Comparison of ENCODE assay signal across 8 cellular contexts in the genomic region with DNA sequence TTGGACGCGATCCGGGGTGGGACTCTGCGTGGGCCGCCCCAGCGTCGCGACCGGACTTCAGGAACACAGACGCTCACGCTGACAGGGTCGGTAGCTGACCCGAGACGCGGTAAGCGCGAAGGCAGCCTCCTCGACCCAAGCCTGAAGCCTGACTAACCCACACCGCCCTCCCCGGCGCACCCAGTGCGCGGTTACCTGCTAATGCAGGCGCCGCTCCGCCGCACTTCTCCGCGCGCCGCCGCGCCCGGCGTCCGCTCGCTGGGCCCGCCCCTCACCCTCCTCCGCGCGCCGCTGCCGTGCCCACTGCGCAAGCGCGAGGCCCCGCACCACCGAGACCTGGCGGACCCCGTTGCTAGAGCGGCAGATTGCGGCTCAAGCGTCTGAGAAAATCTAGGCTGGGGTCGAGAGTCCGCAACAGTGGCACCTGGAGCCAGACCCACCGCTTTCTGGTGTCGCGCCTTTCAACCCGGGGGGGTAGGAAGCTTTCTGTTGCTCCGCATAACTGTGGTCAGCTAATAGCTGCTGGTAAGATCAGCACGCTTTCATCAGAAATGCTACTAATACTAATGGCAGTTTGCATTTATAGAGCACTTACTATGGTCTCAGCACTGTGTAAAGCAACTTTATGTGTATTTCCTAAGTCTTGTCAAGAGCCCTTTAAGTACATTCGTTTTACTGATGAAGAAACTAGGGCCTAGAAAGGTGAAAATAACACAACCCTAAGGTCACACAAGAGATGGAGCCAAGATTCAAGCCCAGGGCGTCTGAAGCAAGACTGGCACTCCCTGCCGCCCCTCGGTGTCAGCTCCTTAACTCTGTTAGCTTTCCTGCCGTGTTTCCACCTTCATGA. TPM values are rescaled to one million over a fixed set of nuclear protein-coding genes. Genes with fewer than 3 reads are reported as not detected.
DNase-seq lines count a peak whose midpoint lies in the region; ATAC-seq, FAIRE-seq and TF ChIP-seq lines count a peak whose summit lies in the region.

A gene with protein sequence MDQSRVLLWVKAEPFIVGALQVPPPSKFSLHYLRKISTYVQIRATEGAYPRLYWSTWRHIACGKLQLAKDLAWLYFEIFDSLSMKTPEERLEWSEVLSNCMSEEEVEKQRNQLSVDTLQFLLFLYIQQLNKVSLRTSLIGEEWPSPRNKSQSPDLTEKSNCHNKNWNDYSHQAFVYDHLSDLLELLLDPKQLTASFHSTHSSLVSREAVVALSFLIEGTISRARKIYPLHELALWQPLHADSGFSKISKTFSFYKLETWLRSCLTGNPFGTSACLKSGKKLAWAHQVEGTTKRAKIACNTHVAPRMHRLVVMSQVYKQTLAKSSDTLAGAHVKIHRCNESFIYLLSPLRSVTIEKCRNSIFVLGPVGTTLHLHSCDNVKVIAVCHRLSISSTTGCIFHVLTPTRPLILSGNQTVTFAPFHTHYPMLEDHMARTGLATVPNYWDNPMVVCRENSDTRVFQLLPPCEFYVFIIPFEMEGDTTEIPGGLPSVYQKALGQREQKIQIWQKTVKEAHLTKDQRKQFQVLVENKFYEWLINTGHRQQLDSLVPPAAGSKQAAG (minus strand): TSS at position 268 of the 850 bp plus-strand sequence. CDS start 3,010 bp downstream, outside the sequence.

- DNase-seq in AG10803 (ENCODE audit: low read depth) (peak; percentile 82), NCI-H446 (lab: John Stamatoyannopoulos, UW) (peak; percentile 82 to 92), cerebellar nuclear complex (lab: John Stamatoyannopoulos, UW) (peak; percentile 6 to 81), keratinocyte (ENCODE audit: low read depth, low spot score) (peak; percentile 50)
- peak; percentile 94 for DNase-seq in activated CD4-positive, alpha-beta T cell treated with anti-CD3 and anti-CD28 coated beads for 1 hour
- DNase-seq in stimulated activated CD4-positive, alpha-beta T cell treated with anti-CD3 and anti-CD28 coated beads, Interleukin-12 subunit alpha, Interleukin-12 subunit beta, amount 100 ng/mL, for 48 hours (ENCODE audit: low read depth in 2 of 3, low spot score in 1 of 3): peak; percentile 89 to 98 (median 91)

- H3K27me3 ChIP-seq in keratinocyte (ENCODE audit: control insufficient read depth, extremely low read depth, insufficient read depth, low read length): no peaks in the 10 kb centered on the region

- peak within 1 kb of the TSS; percentile 91 for H3K9ac ChIP-seq in keratinocyte (ENCODE audit: control insufficient read depth, extremely low read depth, insufficient read depth, low read length)

- TF ChIP-seq CTCF in AG10803 (conservative IDR thresholded peaks at IDR 0.05; ENCODE audit: low read length) (no peak), keratinocyte (optimal IDR thresholded peaks at IDR 0.05 in 1 of 3, IDR thresholded peaks at IDR 0.05 in 1 of 3, conservative IDR thresholded peaks at IDR 0.05 in 1 of 3; ENCODE audit: extremely low read depth in 1 of 3, insufficient read depth in 2 of 3, low read length in 3 of 3) (no peak)

- H3K4me3 ChIP-seq in AG10803 (ENCODE audit: low read length): peak within 1 kb of the TSS; percentile 96
- peak within 1 kb of the TSS; percentile 82 to 94 (median 84) for H3K4me3 ChIP-seq in keratinocyte (ENCODE audit: control insufficient read depth in 2 of 3, extremely low read depth in 1 of 3, insufficient read depth in 2 of 3, low read depth in 1 of 3, low read length in 3 of 3)

- no peaks in the 10 kb centered on the region for H4K20me1 ChIP-seq in keratinocyte (ENCODE audit: control insufficient read depth, extremely low read depth, insufficient read depth, low read length)

- H3K27ac ChIP-seq in keratinocyte (ENCODE audit: control insufficient read depth, insufficient read depth, low read length): peak within 1 kb of the TSS; percentile 88

- dilution Hi-C loops in keratinocyte (cut with MboI; ENCODE audit: extremely low pct_ligation_motif_present, low sequenced_read_pairs): no loop called here

- peaks cover 14% of the 10 kb centered on the region for H3K4me1 ChIP-seq in keratinocyte (ENCODE audit: control insufficient read depth, extremely low read depth, insufficient read depth, low read length)

- H3K9me1 ChIP-seq in keratinocyte (ENCODE audit: control insufficient read depth, extremely low read depth, insufficient read depth, low read length): peaks cover 2% of the 10 kb centered on the region

- H3K79me2 ChIP-seq in keratinocyte (ENCODE audit: control insufficient read depth, insufficient read depth, low read length): peaks cover 31% of the 10 kb centered on the region

- peaks cover 0 to 2% of the 10 kb centered on the region in 2 experiments for H3K36me3 ChIP-seq in keratinocyte (ENCODE audit: control insufficient read depth in 2 of 2, extremely low read depth in 1 of 2, insufficient read depth in 2 of 2, low read length in 2 of 2)

- no peaks in the 10 kb centered on the region for H3K9me3 ChIP-seq in keratinocyte (ENCODE audit: control insufficient read depth, low read depth, low read length)

- H2AFZ ChIP-seq in keratinocyte (ENCODE audit: control insufficient read depth, low read length): peak within 1 kb of the TSS; percentile 95

- peak within 1 kb of the TSS; percentile 94 for H3K4me2 ChIP-seq in keratinocyte (ENCODE audit: control insufficient read depth, extremely low read depth, insufficient read depth, low read depth, low read length)

- no peak for FAIRE-seq in keratinocyte (lab: Jason Lieb, UNC)

- ATAC-seq in GM19035 (IDR thresholded peaks at IDR 0.05; ENCODE audit: unreplicated experiment): peak; percentile 50
- ATAC-seq in HG03342 (IDR thresholded peaks at IDR 0.05; ENCODE audit: unreplicated experiment): peak; percentile 37

RNA-seq across cellular contexts. Expression of the gene that starts here (rescaled TPM):
- 14.2 to 15.8 TPM (median 15.0 TPM) in 3 replicates for polyA plus RNA-seq in keratinocyte
- polyA plus RNA-seq in keratinocyte (2011; ENCODE audit: low read depth): 8.8 TPM
- 9.0 and 15.3 TPM in 2 replicates for polyA plus RNA-seq in keratinocyte (2011; cell fraction: cytosol; rRNA removed)
- 15.9 and 17.3 TPM in 2 replicates for polyA plus RNA-seq in keratinocyte (2011; cell fraction: nucleus; rRNA removed)
- 8.3 TPM in 2 replicates for polyA plus RNA-seq in keratinocyte (2012; ENCODE audit: low replicate concordance)
- polyA minus RNA-seq in keratinocyte: 7.0 to 24.6 TPM (median 18.3 TPM) in 3 replicates
- 10.9 TPM for polyA minus RNA-seq in keratinocyte (2011; cell fraction: cytosol; rRNA and poly(A)+ RNA removed)
- polyA minus RNA-seq in keratinocyte (2011; cell fraction: nucleus; rRNA and poly(A)+ RNA removed): 9.7 and 16.9 TPM in 2 replicates

Comparison
In these comparisons a context has a peak if more than half of its experiments do, and no peak if none do; other contexts are left out.
1. Peak in every context shown above with its lines: DNase-seq, ATAC-seq, H3K4me3 ChIP-seq and H3K27ac ChIP-seq.
2. DNase-seq: peak in every context shown above with its lines; median percentile 94 in activated CD4-positive, alpha-beta T cell treated with anti-CD3 and anti-CD28 coated beads for 1 hour; 91 in stimulated activated CD4-positive, alpha-beta T cell treated with anti-CD3 and anti-CD28 coated beads, Interleukin-12 subunit alpha, Interleukin-12 subunit beta, amount 100 ng/mL, for 48 hours; 87 in NCI-H446; 82 in AG10803; 50 in keratinocyte; 44 in cerebellar nuclear complex.